Comparison of ENCODE assay signal across 9 cellular contexts in the genomic region with DNA sequence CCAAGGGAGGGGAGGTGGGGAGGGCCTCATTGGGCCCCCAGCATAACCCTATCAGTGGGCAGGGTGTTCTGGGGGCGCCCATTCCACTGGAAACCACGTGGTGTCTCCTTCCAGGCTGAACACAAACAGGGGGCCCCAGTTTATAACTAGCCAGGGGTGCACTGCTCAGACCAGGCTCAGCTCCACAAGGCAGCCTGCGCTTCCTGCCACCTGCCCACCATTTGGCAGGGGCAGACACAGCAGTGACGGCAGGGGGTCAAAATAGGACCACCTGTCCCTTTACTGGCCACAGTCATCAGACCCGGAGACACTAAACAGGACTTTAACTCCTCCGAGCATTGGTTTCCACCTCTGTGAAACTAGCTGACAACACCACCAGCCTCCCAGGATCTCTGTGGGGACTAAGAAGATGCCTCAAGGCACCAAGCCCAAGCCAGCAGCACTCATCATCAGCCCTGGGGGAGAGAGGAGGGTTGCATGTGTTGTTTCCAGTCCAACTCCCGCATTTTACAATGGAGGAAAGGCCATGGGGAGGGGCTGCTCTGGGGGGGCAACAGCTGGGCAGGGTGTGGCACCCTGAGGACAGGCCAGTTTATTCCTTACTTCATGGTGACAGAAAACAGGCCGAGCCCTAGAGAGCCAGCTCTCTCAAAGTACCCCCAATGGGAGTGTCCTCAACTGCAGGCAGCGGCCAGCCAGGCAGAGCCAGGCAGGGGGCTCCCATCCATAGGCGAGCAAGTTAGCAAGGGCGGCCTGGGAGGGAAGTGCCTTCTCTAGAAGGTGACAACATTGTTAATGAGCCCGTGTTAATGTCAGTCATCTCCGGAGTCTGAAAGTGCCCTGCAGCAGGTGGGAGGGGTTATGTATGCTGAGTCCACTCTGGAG.
DNase-seq lines count a peak whose midpoint lies in the region; ATAC-seq and TF ChIP-seq lines count a peak whose summit lies in the region.
"Had no signal": no experiment of that assay in that cellular context is flagged by ENCODE, and none has a peak within 500 bp of the region (broad histone marks: within the 10 kb centered on the region; RNA-seq: fewer than 3 reads in every experiment).

No MANE protein-coding gene starts in this region.

- peaks cover 29% of the 10 kb centered on the region for H3K4me1 ChIP-seq in RWPE2 (ENCODE audit: insufficient read depth, poor library complexity, severe bottlenecking)

- TF ChIP-seq CTCF in RWPE2 (IDR thresholded peaks at IDR 0.05; ENCODE audit: poor library complexity, severe bottlenecking) = no peak

- H3K36me3 ChIP-seq in RWPE2 (ENCODE audit: low read depth) = 0 out of 2 replicates have a peak, but pooled peaks cover 4% of the 10 kb centered on the region

- DNase-seq in COR-L47 (lab: John Stamatoyannopoulos, UW) (peak; percentile 38), RWPE2 (ENCODE audit: low spot score) (no peak), left ventricle myocardium superior (no peak), sciatic nerve (ENCODE audit: low spot score) (no peak), OCI-M2 (lab: John Stamatoyannopoulos, UW; ENCODE audit: unreplicated experiment) (no peak), NCI-H2171 treated with DMSO at 0.1 percent for 48 hours (lab: John Stamatoyannopoulos, UW) (no peak)
- no peak for DNase-seq in activated CD4-positive, alpha-beta T cell treated with anti-CD3 and anti-CD28 coated beads for 48 hours
- DNase-seq: CD4-positive, CD25-positive, alpha-beta regulatory T cell had no signal

- H3K9me3 ChIP-seq in RWPE2 (ENCODE audit: severe bottlenecking) = no peaks in the 10 kb centered on the region

- H3K27me3 ChIP-seq in RWPE2 (ENCODE audit: insufficient read depth, poor library complexity, severe bottlenecking) = no peaks in the 10 kb centered on the region

- peak overlapping the region; percentile 94 for H3K27ac ChIP-seq in RWPE2 (ENCODE audit: poor library complexity, severe bottlenecking)

- H3K4me3 ChIP-seq in RWPE2 (ENCODE audit: severe bottlenecking) = no peak overlapping the region

- intact Hi-C loops in left ventricle myocardium superior (cut with micrococcal nuclease) (no loop called here), sciatic nerve (cut with DNase I) (no loop called here)

- ATAC-seq in RWPE2 (ENCODE audit: low read depth) (peak; percentile 4; the same call in 2 of the 3 replicates), left ventricle myocardium superior (peak; percentile 1), sciatic nerve (peak; percentile 5), esophagus mucosa (no peak)
